ENCODE assay signal across 1 cellular context in the genomic region with DNA sequence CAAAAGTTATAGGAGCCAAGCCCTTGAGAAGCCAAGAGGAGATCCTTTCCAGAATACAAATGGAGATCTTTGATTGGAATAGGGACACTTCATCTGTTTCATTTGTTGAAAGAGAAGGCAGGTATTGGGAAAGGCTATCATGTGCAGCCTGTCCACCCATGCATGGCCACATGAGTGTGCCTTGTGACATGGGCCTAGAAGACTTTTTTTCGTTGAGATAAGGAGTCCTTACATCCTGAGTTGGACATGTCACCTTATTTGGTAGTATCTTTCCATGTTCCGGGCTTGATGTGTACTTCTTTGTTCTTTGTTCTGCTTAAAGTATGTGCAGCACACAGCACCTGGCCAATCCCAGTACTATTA.
A peak's percentile ranks its signal among the peaks of the same experiment; 100 is the strongest.
TF ChIP-seq lines count a peak whose summit lies in the region.

No MANE protein-coding gene starts in this region.

TF ChIP-seq in K562, 482 proteins besides CTCF, POLR2A, EP300 and RAD21 (continued from another document):
- TF ChIP-seq PCBP1 (IDR thresholded peaks at IDR 0.05; ENCODE audit: low read depth, low read length, poor library complexity, severe bottlenecking) (no peak), COPS2 (conservative IDR thresholded peaks at IDR 0.05) (no peak), ZNF589 (CRISPR knock-in tag; IDR thresholded peaks at IDR 0.05; ENCODE audit: low read depth) (0 out of 2 replicates have a peak, but pooled peaks have one; percentile 51), MBD2 (IDR thresholded peaks at IDR 0.05; ENCODE audit: borderline replicate concordance, low read depth) (no peak), ETV1 (tag; conservative IDR thresholded peaks at IDR 0.05; ENCODE audit: low read depth) (peak; percentile 69; the same call in 1 of the 2 replicates), SRSF1 (IDR thresholded peaks at IDR 0.05; ENCODE audit: low read depth, low read length) (no peak), SRF (CRISPR knock-in tag; IDR thresholded peaks at IDR 0.05) (peak in 1 of 2 experiments; percentile 70; a peak in 1 of 4 replicates), ZNF766 (CRISPR knock-in tag; conservative IDR thresholded peaks at IDR 0.05) (no peak), SREBF2 (CRISPR knock-in tag; IDR thresholded peaks at IDR 0.05) (no peak)
